Comparison of ENCODE assay signal across 1 cellular context in genomic region chr16:50024684-50025543, GRCh38.
TF ChIP-seq lines count a peak whose summit lies in the region.

A gene with protein sequence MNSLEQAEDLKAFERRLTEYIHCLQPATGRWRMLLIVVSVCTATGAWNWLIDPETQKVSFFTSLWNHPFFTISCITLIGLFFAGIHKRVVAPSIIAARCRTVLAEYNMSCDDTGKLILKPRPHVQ (plus strand): TSS chr16:50025225. CDS start chr16:50025316, 91 bp downstream.

TF ChIP-seq in K562, 482 proteins besides CTCF, POLR2A, EP300 and RAD21 (continued from another document and continues in another):
- TF ChIP-seq TCF15 (CRISPR knock-in tag; IDR thresholded peaks at IDR 0.05) (no peak), ETV6 (IDR thresholded peaks at IDR 0.05; ENCODE audit: borderline replicate concordance in 1 of 2, low read depth in 2 of 2, low read length in 1 of 2) (no peak), ETV6 (CRISPR knock-in tag; IDR thresholded peaks at IDR 0.05; ENCODE audit: borderline replicate concordance) (no peak), MGA (IDR thresholded peaks at IDR 0.05) (no peak), TEAD2 (tag; IDR thresholded peaks at IDR 0.05) (no peak), ETS2 (tag; IDR thresholded peaks at IDR 0.05; ENCODE audit: borderline replicate concordance, poor library complexity, severe bottlenecking) (no peak), XRCC4 (IDR thresholded peaks at IDR 0.05; ENCODE audit: extremely low read depth, insufficient read depth, insufficient read length) (no peak), ZBTB33 (CRISPR knock-in tag; IDR thresholded peaks at IDR 0.05) (no peak), NFIC (IDR thresholded peaks at IDR 0.05) (0 out of 2 replicates have a peak, but pooled peaks have one; percentile 10), CREM (IDR thresholded peaks at IDR 0.05; ENCODE audit: low read depth) (peak; percentile 83), POLR2AphosphoS2 (IDR thresholded peaks at IDR 0.05; ENCODE audit: low read length) (no peak), RAD51 (IDR thresholded peaks at IDR 0.05; ENCODE audit: borderline replicate concordance, low read depth) (no peak), NFATC3 (IDR thresholded peaks at IDR 0.05) (no peak), ZBED1 (IDR thresholded peaks at IDR 0.05) (no peak), CEBPZ (IDR thresholded peaks at IDR 0.05; ENCODE audit: borderline replicate concordance, low read depth, low read length) (no peak), KLF6 (CRISPR knock-in tag; IDR thresholded peaks at IDR 0.05; ENCODE audit: borderline replicate concordance) (no peak), SNRNP70 (optimal IDR thresholded peaks at IDR 0.05; ENCODE audit: low read depth, low read length) (no peak), ETV5 (CRISPR knock-in tag; IDR thresholded peaks at IDR 0.05; ENCODE audit: low read depth) (0 out of 2 replicates have a peak, but pooled peaks have one; percentile 12), ZNF830 (CRISPR knock-in tag; IDR thresholded peaks at IDR 0.05) (no peak), TRIM25 (IDR thresholded peaks at IDR 0.05; ENCODE audit: borderline replicate concordance) (no peak)
- TF ChIP-seq, protein P1, sequence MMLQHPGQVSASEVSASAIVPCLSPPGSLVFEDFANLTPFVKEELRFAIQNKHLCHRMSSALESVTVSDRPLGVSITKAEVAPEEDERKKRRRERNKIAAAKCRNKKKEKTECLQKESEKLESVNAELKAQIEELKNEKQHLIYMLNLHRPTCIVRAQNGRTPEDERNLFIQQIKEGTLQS (IDR thresholded peaks at IDR 0.05) = no peak
- TF ChIP-seq, protein P1 (CRISPR knock-in tag; conservative IDR thresholded peaks at IDR 0.05) = no peak
